20 cellular contexts compared by ENCODE assay signal in genomic region chr1:221053889-221054288, GRCh38.
"Had no signal": no experiment of that assay in that cellular context is flagged by ENCODE, and none has a peak within 500 bp of the region (broad histone marks: within the 10 kb centered on the region; RNA-seq: fewer than 3 reads in every experiment).

No MANE protein-coding gene starts in this region.

- H3K4me1 ChIP-seq: left ventricle myocardium inferior, parathyroid adenoma, testis, upper lobe of left lung had no signal

- H3K27ac ChIP-seq: coronary artery, left ventricle myocardium inferior, neutrophil, parathyroid adenoma, testis, upper lobe of left lung had no signal

- H3K36me3 ChIP-seq: left ventricle myocardium inferior, neutrophil, upper lobe of left lung had no signal

- H3K9me3 ChIP-seq: neutrophil, testis, upper lobe of left lung had no signal

- H3K27me3 ChIP-seq: neutrophil, testis, upper lobe of left lung had no signal

- H3K4me3 ChIP-seq: coronary artery, left ventricle myocardium inferior, smooth muscle cell, testis, upper lobe of left lung had no signal

- ATAC-seq: natural killer cell treated with Interleukin-12 subunit alpha and Interleukin-12 subunit beta and Interleukin-15 and Interleukin-18, amount 100 ng/mL, for 72 hours; sciatic nerve; T-cell had no signal

- DNase-seq: activated B cell treated with CpG ODN at 0.5 μM for 24 hours; activated CD4-positive, alpha-beta memory T cell treated with anti-CD3 and anti-CD28 coated beads for 36 hours; activated CD4-positive, alpha-beta T cell treated with anti-CD3 and anti-CD28 coated beads for 4 hours; activated naive CD4-positive, alpha-beta T cell treated with Interleukin-2 at 50 U/mL for 16 hours; activated naive CD8-positive, alpha-beta T cell treated with anti-CD3 and anti-CD28 coated beads, Interleukin-2, amount 10 ng/mL, durations not matched to agents 7 days and 5 days; amygdala; erythroblast; foreskin melanocyte; kidney; left ventricle myocardium inferior; stimulated activated CD4-positive, alpha-beta T cell treated with anti-CD3 and anti-CD28 coated beads, Interleukin-4, amount 100 ng/mL, for 24 hours; T-cell; testis; upper lobe of left lung had no signal
